25 cellular contexts compared by ENCODE assay signal in genomic region chr3:78494831-78495230, GRCh38.
"Had no signal": no experiment of that assay in that cellular context is flagged by ENCODE, and none has a peak within 500 bp of the region (broad histone marks: within the 10 kb centered on the region; RNA-seq: fewer than 3 reads in every experiment).

No MANE protein-coding gene starts in this region.

- H3K9me3 ChIP-seq: esophagus squamous epithelium, lower lobe of right lung, tibial nerve had no signal

- DNase-seq: activated CD4-positive, alpha-beta memory T cell treated with anti-CD3 and anti-CD28 coated beads, Interleukin-2, amount 10 ng/mL, durations not matched to agents 7 days and 5 days; activated CD4-positive, alpha-beta T cell treated with anti-CD3 and anti-CD28 coated beads, Interleukin-2, amount 10 ng/mL, durations not matched to agents 7 days and 5 days; activated CD4-positive, CD25-positive, alpha-beta regulatory T cell treated with anti-CD3 and anti-CD28 coated beads, Interleukin-2, amount 50 U/mL, for 72 hours; activated CD8-positive, alpha-beta memory T cell treated with anti-CD3 and anti-CD28 coated beads, Interleukin-2, amount 50 U/mL, for 48 hours; activated gamma-delta T cell treated with Interleukin-2 at 50 U/mL for 16 hours; activated naive CD4-positive, alpha-beta T cell treated with anti-CD3 and anti-CD28 coated beads, Interleukin-2, amount 50 U/mL, for 16 hours; activated T-cell treated with anti-CD3 and anti-CD28 coated beads, Interleukin-2, amount 50 U/mL, for 24 hours; amniotic stem cell; effector CD8-positive, alpha-beta T cell; esophagus squamous epithelium; foreskin melanocyte; left lung; lower lobe of right lung; mesenchymal stem cell; naive thymus-derived CD8-positive, alpha-beta T cell; occipital lobe; right cardiac atrium; spleen; stimulated activated naive CD4-positive, alpha-beta T cell treated with Interleukin-2 at 50 U/mL for 16 hours; T-helper 2 cell had no signal

- H3K36me3 ChIP-seq: esophagus squamous epithelium, left lung, lower lobe of right lung, spleen, tibial nerve had no signal

- H3K27me3 ChIP-seq: esophagus squamous epithelium, left lung, spleen, tibial nerve had no signal

- H3K27ac ChIP-seq: epithelial cell of prostate, esophagus squamous epithelium, left lung, lower lobe of right lung, spleen, tibial nerve had no signal

- H3K4me1 ChIP-seq: lower lobe of right lung, spleen, tibial nerve had no signal

- ATAC-seq: activated T-helper 17 cell treated with anti-CD3 and anti-CD28 coated beads, Interleukin-2, amount 50 U/mL, for 72 hours; left lung; lower lobe of right lung; naive thymus-derived CD8-positive, alpha-beta T cell; right cardiac atrium had no signal

- H3K4me3 ChIP-seq: esophagus squamous epithelium, left lung, lower lobe of right lung, spleen, tibial nerve had no signal

- FAIRE-seq: astrocyte, endometrium had no signal
